In the genomic region with DNA sequence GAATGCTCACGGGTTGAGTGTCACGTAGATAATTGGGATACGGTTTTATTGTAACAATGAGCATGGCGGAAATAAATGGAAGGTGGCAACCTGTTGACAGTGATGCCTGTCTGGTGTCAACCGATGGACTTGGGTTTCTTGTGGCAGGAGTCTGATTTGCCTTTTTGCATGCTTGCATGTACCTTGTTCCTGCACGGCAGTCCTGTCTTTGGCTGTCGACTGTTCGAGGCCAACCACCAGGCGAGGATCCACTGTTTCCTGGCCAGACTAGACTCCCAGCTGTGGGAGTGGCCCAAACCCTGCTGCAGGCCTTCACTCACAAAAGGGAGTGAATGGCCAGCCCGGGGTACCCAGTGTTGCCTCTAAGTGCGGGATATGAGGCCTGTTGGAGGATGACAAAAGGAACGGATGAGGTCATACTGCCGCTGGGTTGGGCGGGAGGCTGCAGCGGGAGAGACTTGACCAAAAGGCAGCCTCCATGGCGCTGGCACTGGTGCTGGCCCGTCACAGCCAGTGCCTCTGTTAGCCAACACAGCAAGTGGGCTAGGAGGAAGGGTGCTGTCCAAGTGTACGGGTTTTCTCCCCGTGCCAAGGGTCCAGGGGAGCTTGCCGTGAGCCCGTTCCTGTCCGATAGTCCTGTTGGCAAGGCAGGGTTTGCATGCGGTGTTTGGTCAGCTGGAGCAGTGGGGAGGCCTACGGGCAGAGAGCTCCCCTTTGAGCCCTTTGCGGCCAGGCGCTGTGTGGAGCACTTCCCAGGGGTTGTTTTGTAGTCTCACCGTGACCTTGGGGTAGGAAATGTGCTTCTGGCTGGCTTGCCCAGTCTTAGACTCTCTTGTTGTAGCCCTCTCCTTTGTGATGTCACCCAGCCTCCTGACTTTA, we compare ENCODE assay signal across 8 cellular contexts. TPM values are rescaled to one million over a fixed set of nuclear protein-coding genes. Genes with fewer than 3 reads are reported as not detected.
DNase-seq lines count a peak whose midpoint lies in the region; ATAC-seq and TF ChIP-seq lines count a peak whose summit lies in the region.

No MANE protein-coding gene starts in this region.

- H3K27me3 Mint-ChIP-seq in CD4-positive, alpha-beta T cell = no peaks in the 10 kb centered on the region

- ATAC-seq in CD4-positive, alpha-beta T cell (ENCODE audit: poor library complexity) = peak; percentile 1
- ATAC-seq in HG02759 (IDR thresholded peaks at IDR 0.05; ENCODE audit: unreplicated experiment) (no peak), HG02973 (IDR thresholded peaks at IDR 0.05; ENCODE audit: unreplicated experiment) (no peak)

- peak overlapping the region; percentile 74 for H3K27ac Mint-ChIP-seq in CD4-positive, alpha-beta T cell

- H3K4me2 ChIP-seq in SK-N-SH = peak overlapping the region; percentile 83
- H3K4me2 ChIP-seq in mesenchymal stem cell (ENCODE audit: low read length, poor library complexity, severe bottlenecking) = peak overlapping the region; percentile 52

- H3K14ac ChIP-seq in mesenchymal stem cell (ENCODE audit: low read length in 2 of 2) = peak overlapping the region in 1 of 2 experiments; percentile 95

- H2BK15ac ChIP-seq in mesenchymal stem cell (ENCODE audit: low read depth, poor library complexity, severe bottlenecking) = no peak overlapping the region

- H2BK12ac ChIP-seq in mesenchymal stem cell (ENCODE audit: low read length in 2 of 2) = no peak overlapping the region

- TF ChIP-seq EP300 in SK-N-SH (IDR thresholded peaks at IDR 0.05; ENCODE audit: borderline replicate concordance in 1 of 2, low read depth in 1 of 2, low read length in 1 of 2) (no peak), tibial nerve (IDR thresholded peaks at IDR 0.05) (no peak)

- peaks cover 43% of the 10 kb centered on the region for H4K20me1 ChIP-seq in SK-N-SH (ENCODE audit: insufficient read depth)

- TF ChIP-seq POLR2A in tibial nerve (IDR thresholded peaks at IDR 0.05) = no peak

- H3F3A ChIP-seq in SK-N-SH (replicated peaks; ENCODE audit: insufficient read depth) = peaks cover 9% of the 10 kb centered on the region

- H2AFZ ChIP-seq in SK-N-SH (ENCODE audit: low read depth) = no peak overlapping the region
- no peak overlapping the region for H2AFZ ChIP-seq in mesenchymal stem cell (ENCODE audit: low read depth, low read length)

- H3K79me2 ChIP-seq in SK-N-SH (ENCODE audit: insufficient read depth) = peaks cover 58% of the 10 kb centered on the region

- 4% methylated on average over 26 of the region's 27 CpGs for WGBS in SK-N-SH (ENCODE audit: low lambda C conversion rate)
- WGBS in ectodermal cell, 2 experiments = 19 to 20% methylated on average over 27 of the region's 27 CpGs
- 8% methylated on average over 27 of the region's 27 CpGs for WGBS in mesenchymal stem cell
- 4 to 10% methylated on average over 23 to 26 of the region's 27 CpGs for WGBS in tibial nerve, 2 donors

- H3K36me3 ChIP-seq in HEK293 (ENCODE audit: control insufficient read depth in 2 of 2, insufficient read depth in 1 of 2, low read length in 2 of 2) = peaks cover 0 to 46% of the 10 kb centered on the region in 2 experiments; a peak in 2 of 3 replicates
- H3K36me3 ChIP-seq in SK-N-SH (replicated peaks in 1 of 2; ENCODE audit: control insufficient read depth in 1 of 2, insufficient read depth in 2 of 2, low read length in 1 of 2) = peaks cover 7 to 14% of the 10 kb centered on the region in 2 experiments
- H3K36me3 ChIP-seq in ectodermal cell (ENCODE audit: control insufficient read depth, insufficient read depth, low read length) = peaks cover 3% of the 10 kb centered on the region
- H3K36me3 ChIP-seq in mesenchymal stem cell (ENCODE audit: control insufficient read depth in 1 of 2, insufficient read depth in 2 of 2, low read depth in 1 of 2, low read length in 2 of 2) = peaks cover 8 to 17% of the 10 kb centered on the region in 2 experiments
- H3K36me3 ChIP-seq in tibial nerve = peaks cover 0 to 5% (median 2%) of the 10 kb centered on the region in 3 donors

- H3K79me1 ChIP-seq in mesenchymal stem cell (replicated peaks; ENCODE audit: low read length, poor library complexity, severe bottlenecking) = no peaks in the 10 kb centered on the region

- no peak for TF ChIP-seq CTCF in CD4-positive, alpha-beta T cell (IDR thresholded peaks at IDR 0.05)
- no peak for TF ChIP-seq CTCF in HEK293 (tag by site-specific recombination; IDR thresholded peaks at IDR 0.05)
- TF ChIP-seq CTCF in SK-N-SH (IDR thresholded peaks at IDR 0.05) = no peak
- TF ChIP-seq CTCF in tibial nerve (IDR thresholded peaks at IDR 0.05) = no peak

- H2BK5ac ChIP-seq in mesenchymal stem cell (ENCODE audit: low read depth, low read length, poor library complexity, severe bottlenecking) = no peak overlapping the region

- peak overlapping the region; percentile 16 to 78 for H3K18ac ChIP-seq in mesenchymal stem cell (ENCODE audit: low read depth in 1 of 2, low read length in 2 of 2)

- peak overlapping the region; percentile 84 for H3K4me3 Mint-ChIP-seq in CD4-positive, alpha-beta T cell

- peak overlapping the region; percentile 72 for H2AK5ac ChIP-seq in mesenchymal stem cell (ENCODE audit: low read length, severe bottlenecking)

- no peak overlapping the region for H2BK120ac ChIP-seq in mesenchymal stem cell (ENCODE audit: low read depth, low read length)

- no peak overlapping the region for H4K8ac ChIP-seq in mesenchymal stem cell (ENCODE audit: low read length)

- H3K9me3 Mint-ChIP-seq in CD4-positive, alpha-beta T cell = no peaks in the 10 kb centered on the region

- TF ChIP-seq RAD21 in SK-N-SH (IDR thresholded peaks at IDR 0.05; ENCODE audit: low read length) = no peak

- no peaks in the 10 kb centered on the region for H3K27me3 ChIP-seq in CD4-positive, alpha-beta T cell (ENCODE audit: control insufficient read depth, insufficient read depth, low read length)
- no peaks in the 10 kb centered on the region for H3K27me3 ChIP-seq in SK-N-SH (ENCODE audit: insufficient read depth)
- H3K27me3 ChIP-seq in ectodermal cell (ENCODE audit: control insufficient read depth, insufficient read depth, low read length, poor library complexity, severe bottlenecking) = no peaks in the 10 kb centered on the region
- no peaks in the 10 kb centered on the region for H3K27me3 ChIP-seq in mesenchymal stem cell (ENCODE audit: control insufficient read depth in 1 of 2, insufficient read depth in 1 of 2, low read length in 2 of 2)
- no peaks in the 10 kb centered on the region for H3K27me3 ChIP-seq in tibial nerve

- H4K91ac ChIP-seq in mesenchymal stem cell (ENCODE audit: low read length) = no peak overlapping the region

- CTCF ChIA-PET in CD4-positive, alpha-beta T cell (lab: Charles Lee) = no interaction called here
- CTCF ChIA-PET in HEK293 (lab: Yijun Ruan, JAX) (interaction anchor here (0.6 kb wide), 2 partner anchors 30 to 37 kb away, joined by 3 to 4 read pairs; no protein-coding TSS in a partner anchor), SK-N-SH (lab: Yijun Ruan, JAX) (interaction anchor here (1.0 to 1.8 kb wide), 4 partner anchors 15 to 111 kb away, joined by 3 to 5 read pairs (median 4); partner anchors contain the start of gene TANGO2)

- H3K4me1 Mint-ChIP-seq in CD4-positive, alpha-beta T cell (ENCODE audit: low read depth) = peaks cover 44% of the 10 kb centered on the region

- intact Hi-C loops in CD4-positive, alpha-beta T cell (cut with DNase I, micrococcal nuclease) = loop anchor here (1.0 to 2.0 kb wide), 4 partner anchors 36 to 65 kb away; partner anchors contain the start of genes ARVCF (in 1 of the 2), TANGO2 (in 1 of the 2) and TRMT2A (in 1 of the 2)

- peak in 1 of 10 experiments; percentile 4 for DNase-seq in CD4-positive, alpha-beta T cell
- DNase-seq in SK-N-SH (peak; percentile 54), mesenchymal stem cell (peak; percentile 83), tibial nerve (ENCODE audit: low spot score in 2 of 2) (no peak)

- no peaks in the 10 kb centered on the region for H3K9me3 ChIP-seq in CD4-positive, alpha-beta T cell (ENCODE audit: control insufficient read depth, low read length)
- H3K9me3 ChIP-seq in HEK293 (ENCODE audit: control insufficient read depth, insufficient read depth, low read depth, low read length) (no peaks in the 10 kb centered on the region), SK-N-SH (no peaks in the 10 kb centered on the region), ectodermal cell (ENCODE audit: control insufficient read depth, low read length) (no peaks in the 10 kb centered on the region), mesenchymal stem cell (ENCODE audit: control insufficient read depth, low read length) (no peaks in the 10 kb centered on the region), tibial nerve (no peaks in the 10 kb centered on the region)

- H3K4me1 ChIP-seq in HEK293 (ENCODE audit: control insufficient read depth, insufficient read depth, low read length) = no peaks in the 10 kb centered on the region; the same call in 1 of the 2 replicates
- peaks cover 7 to 27% of the 10 kb centered on the region in 2 experiments; a peak in 1 of 4 replicates for H3K4me1 ChIP-seq in SK-N-SH (ENCODE audit: control insufficient read depth in 1 of 2, insufficient read depth in 2 of 2, low read depth in 1 of 2, low read length in 1 of 2)
- peaks cover 26% of the 10 kb centered on the region for H3K4me1 ChIP-seq in ectodermal cell (ENCODE audit: control insufficient read depth, insufficient read depth, low read length)
- peaks cover 27% of the 10 kb centered on the region for H3K4me1 ChIP-seq in mesenchymal stem cell (ENCODE audit: control insufficient read depth, insufficient read depth, low read depth, low read length)
- H3K4me1 ChIP-seq in tibial nerve = peaks cover 0 to 58% (median 33%) of the 10 kb centered on the region in 4 donors

- peaks cover 9% of the 10 kb centered on the region for H3K36me3 Mint-ChIP-seq in CD4-positive, alpha-beta T cell (ENCODE audit: low read depth)

- POLR2A ChIA-PET in CD4-positive, alpha-beta T cell (lab: Charles Lee) = interaction anchor here (1.0 kb wide), 1 partner anchor 36 kb away, joined by 3 read pairs; the partner anchor contains the start of gene TRMT2A
- POLR2A ChIA-PET in HEK293 (lab: Yijun Ruan, JAX) (interaction anchor here (0.7 to 1.6 kb wide), 9 partner anchors 9 to 108 kb away, joined by 3 to 5 read pairs (median 3); partner anchors contain the start of gene TRMT2A), SK-N-SH (lab: Yijun Ruan, JAX) (interaction anchor here (0.6 to 1.0 kb wide), 2 partner anchors 35 to 60 kb away, joined by 3 read pairs; partner anchors contain the start of gene TANGO2)

- peak overlapping the region; percentile 53 for H3K27ac ChIP-seq in CD4-positive, alpha-beta T cell (ENCODE audit: low read depth, low read length)
- H3K27ac ChIP-seq in HEK293 (ENCODE audit: extremely low read depth, low read depth, low read length) (peak overlapping the region; percentile 94), SK-N-SH (ENCODE audit: low read depth in 2 of 2, low read length in 1 of 2) (peak overlapping the region; percentile 75 to 81), ectodermal cell (ENCODE audit: insufficient read depth, low read depth, low read length, poor library complexity, severe bottlenecking) (peak overlapping the region; percentile 88), mesenchymal stem cell (ENCODE audit: low read length, poor library complexity, severe bottlenecking) (peak overlapping the region; percentile 88), tibial nerve (peak overlapping the region; percentile 39 to 88 (median 86))

- H3K9ac ChIP-seq in SK-N-SH (peak overlapping the region; percentile 98), mesenchymal stem cell (ENCODE audit: low read length) (peak overlapping the region; percentile 95)

- peak overlapping the region in 1 of 2 experiments; percentile 96 for H3K23ac ChIP-seq in mesenchymal stem cell (ENCODE audit: low read length in 2 of 2)

- H3K9me2 ChIP-seq in SK-N-SH = no peaks in the 10 kb centered on the region

- peak overlapping the region; percentile 92 for H3K4me3 ChIP-seq in HEK293 (ENCODE audit: low read depth, low read length)
- H3K4me3 ChIP-seq in SK-N-SH (ENCODE audit: low read depth in 2 of 2, low read length in 1 of 2) = peak overlapping the region; percentile 68 to 83
- H3K4me3 ChIP-seq in ectodermal cell (ENCODE audit: insufficient read depth, low read depth, low read length) = peak overlapping the region; percentile 96
- peak overlapping the region; percentile 74 to 92 for H3K4me3 ChIP-seq in mesenchymal stem cell (ENCODE audit: insufficient read depth in 1 of 2, low read depth in 1 of 2, low read length in 2 of 2)
- H3K4me3 ChIP-seq in tibial nerve = peak overlapping the region; percentile 58 to 97 (median 79)

- peak overlapping the region in 1 of 2 experiments; percentile 89 for H3K4ac ChIP-seq in mesenchymal stem cell (ENCODE audit: low read depth in 1 of 2, low read length in 2 of 2)

RNA-seq across cellular contexts. Expression of gene DGCR8, which starts 1.0 kb away (rescaled TPM):
- total RNA-seq in CD4-positive, alpha-beta T cell = 10 to 100 TPM; 17.8 to 18.5 TPM
- 23.9 and 26.5 TPM in 2 replicates for polyA plus RNA-seq in SK-N-SH (2012; rRNA removed)
- 15.0 and 15.8 TPM in 2 replicates for polyA plus RNA-seq in SK-N-SH (2012; cell fraction: cytosol; rRNA removed)
- polyA plus RNA-seq in SK-N-SH (2012; cell fraction: nucleus; rRNA removed) = 107 and 117 TPM in 2 replicates
- 45.9 TPM for polyA plus RNA-seq in ectodermal cell (2013, experiment 1 of 4)
- polyA plus RNA-seq in ectodermal cell (2013, experiment 2 of 4) = 59.5 TPM
- 36.5 TPM for polyA plus RNA-seq in ectodermal cell (2013, experiment 3 of 4)
- 38.8 TPM for polyA plus RNA-seq in ectodermal cell (2013, experiment 4 of 4)
- 11.9 TPM for polyA plus RNA-seq in mesenchymal stem cell (2013, experiment 1 of 2)
- 11.1 TPM for polyA plus RNA-seq in mesenchymal stem cell (2013, experiment 2 of 2)
- 10 to 100 TPM; 23.0 to 35.1 (median 26.0) TPM for total RNA-seq in tibial nerve

RNA-seq across cellular contexts. Expression of gene RANBP1, which starts 34.9 kb away (rescaled TPM):
- total RNA-seq in CD4-positive, alpha-beta T cell = 10 to 100 TPM; 68.1 to 72.1 TPM
- polyA plus RNA-seq in SK-N-SH (2012; rRNA removed) = 288 and 502 TPM in 2 replicates
- polyA plus RNA-seq in SK-N-SH (2012; cell fraction: cytosol; rRNA removed) = 421 and 483 TPM in 2 replicates
- polyA plus RNA-seq in SK-N-SH (2012; cell fraction: nucleus; rRNA removed) = 259 and 349 TPM in 2 replicates
- polyA plus RNA-seq in ectodermal cell (2013, experiment 1 of 4) = 522 TPM
- polyA plus RNA-seq in ectodermal cell (2013, experiment 2 of 4) = 457 TPM
- 538 TPM for polyA plus RNA-seq in ectodermal cell (2013, experiment 3 of 4)
- 496 TPM for polyA plus RNA-seq in ectodermal cell (2013, experiment 4 of 4)
- 126 TPM for polyA plus RNA-seq in mesenchymal stem cell (2013, experiment 1 of 2)
- 125 TPM for polyA plus RNA-seq in mesenchymal stem cell (2013, experiment 2 of 2)
- 100 to 1,000 TPM; 135 to 238 (median 176) TPM for total RNA-seq in tibial nerve

RNA-seq across cellular contexts. Expression of gene TRMT2A, which starts 36.0 kb away (rescaled TPM):
- 10 to 100 TPM; 79.3 to 84.2 TPM for total RNA-seq in CD4-positive, alpha-beta T cell
- 54.6 and 73.1 TPM in 2 replicates for polyA plus RNA-seq in SK-N-SH (2012; rRNA removed)
- 7.9 and 12.8 TPM in 2 replicates for polyA plus RNA-seq in SK-N-SH (2012; cell fraction: cytosol; rRNA removed)
- 409 and 434 TPM in 2 replicates for polyA plus RNA-seq in SK-N-SH (2012; cell fraction: nucleus; rRNA removed)
- polyA plus RNA-seq in ectodermal cell (2013, experiment 1 of 4) = 40.2 TPM
- 48.7 TPM for polyA plus RNA-seq in ectodermal cell (2013, experiment 2 of 4)
- polyA plus RNA-seq in ectodermal cell (2013, experiment 3 of 4) = 36.8 TPM
- 49.3 TPM for polyA plus RNA-seq in ectodermal cell (2013, experiment 4 of 4)
- 20.4 TPM for polyA plus RNA-seq in mesenchymal stem cell (2013, experiment 1 of 2)
- polyA plus RNA-seq in mesenchymal stem cell (2013, experiment 2 of 2) = 22.5 TPM
- 100 to 1,000 TPM in 1 of 4 donors, 10 to 100 TPM in 3; 39.0 to 139 (median 55.9) TPM for total RNA-seq in tibial nerve

RNA-seq across cellular contexts. Expression of gene ZDHHC8, which starts 50.6 kb away (rescaled TPM):
- 10 to 100 TPM; 44.9 to 49.3 TPM for total RNA-seq in CD4-positive, alpha-beta T cell
- 36.5 and 65.3 TPM in 2 replicates for polyA plus RNA-seq in SK-N-SH (2012; rRNA removed)
- polyA plus RNA-seq in SK-N-SH (2012; cell fraction: cytosol; rRNA removed) = 21.9 and 35.0 TPM in 2 replicates
- polyA plus RNA-seq in SK-N-SH (2012; cell fraction: nucleus; rRNA removed) = 436 and 508 TPM in 2 replicates
- polyA plus RNA-seq in ectodermal cell (2013, experiment 1 of 4) = 65.4 TPM
- polyA plus RNA-seq in ectodermal cell (2013, experiment 2 of 4) = 68.7 TPM
- 57.7 TPM for polyA plus RNA-seq in ectodermal cell (2013, experiment 3 of 4)
- 58.1 TPM for polyA plus RNA-seq in ectodermal cell (2013, experiment 4 of 4)
- 53.0 TPM for polyA plus RNA-seq in mesenchymal stem cell (2013, experiment 1 of 2)
- polyA plus RNA-seq in mesenchymal stem cell (2013, experiment 2 of 2) = 50.1 TPM
- 10 to 100 TPM; 40.6 to 53.7 (median 47.4) TPM for total RNA-seq in tibial nerve

Comparison
In these comparisons a context has a peak if more than half of its experiments do, and no peak if none do; other contexts are left out.
1. DNase-seq: peak in SK-N-SH (single experiment) and mesenchymal stem cell (single experiment); none in tibial nerve (0 of 2).
2. Peak in every context shown above with its lines, with median percentiles within 50 percentile points of each other: H3K27ac ChIP-seq and H3K4me3 ChIP-seq.